8 cellular contexts compared by ENCODE assay signal in genomic region chr12:56223571-56224101, GRCh38. TPM values are rescaled to one million over a fixed set of nuclear protein-coding genes. Genes with fewer than 3 reads are reported as not detected.
DNase-seq lines count a peak whose midpoint lies in the region; ATAC-seq lines count a peak whose summit lies in the region.

No MANE protein-coding gene starts in this region.

- ATAC-seq in GM18909 (IDR thresholded peaks at IDR 0.05; ENCODE audit: poor library complexity, unreplicated experiment) (no peak), GM21786 (IDR thresholded peaks at IDR 0.05; ENCODE audit: unreplicated experiment) (no peak), HG02852 (IDR thresholded peaks at IDR 0.05; ENCODE audit: unreplicated experiment) (no peak)

- no peaks in the 10 kb centered on the region for H3K9me3 Mint-ChIP-seq in activated T-helper 1 cell treated with anti-CD3 and anti-CD28 coated beads, Interleukin-12 subunit alpha, Interleukin-12 subunit beta, Interleukin-2, Interleukin-4 antibody, amounts not matched to agents 30 ng/mL and 10 ng/mL and 1 ng/mL, durations not matched to agents 14 hours and 24 hours and 36 hours
- H3K9me3 Mint-ChIP-seq in immature natural killer cell, result no peaks in the 10 kb centered on the region

- peaks cover 8 to 51% (median 44%) of the 10 kb centered on the region in 5 donors for H3K4me1 ChIP-seq in subcutaneous abdominal adipose tissue (ENCODE audit: control insufficient read depth in 5 of 5, insufficient read depth in 5 of 5, low read length in 5 of 5)

- DNase-seq in NCI-H510A (lab: John Stamatoyannopoulos, UW), result peak; percentile 54
- no peak for DNase-seq in NCI-H510A treated with DMSO at 0.1 percent for 48 hours (lab: John Stamatoyannopoulos, UW)
- DNase-seq in activated T-helper 1 cell treated with anti-CD3 and anti-CD28 coated beads, Interleukin-12 subunit alpha, Interleukin-12 subunit beta, Interleukin-2, Interleukin-4 antibody, amounts not matched to agents 30 ng/mL and 10 ng/mL and 1 ng/mL, durations not matched to agents 14 hours and 24 hours and 36 hours (ENCODE audit: low spot score), result no peak
- no peak for DNase-seq in immature natural killer cell

- H3K9ac ChIP-seq in subcutaneous abdominal adipose tissue (ENCODE audit: low read length in 5 of 5), result peak overlapping the region; percentile 46 to 69 (median 51)

- intact Hi-C loops in activated T-helper 1 cell treated with anti-CD3 and anti-CD28 coated beads, Interleukin-12 subunit alpha, Interleukin-12 subunit beta, Interleukin-2, Interleukin-4 antibody, amounts not matched to agents 30 ng/mL and 10 ng/mL and 1 ng/mL, durations not matched to agents 14 hours and 24 hours and 36 hours (cut with micrococcal nuclease), result loop anchor here (1.0 to 5.0 kb wide), 12 partner anchors 17 to 485 kb away; partner anchors contain the start of genes ANKRD52, COQ10A, DGKA and ORMDL2

- no peaks in the 10 kb centered on the region for H3K27me3 Mint-ChIP-seq in activated T-helper 1 cell treated with anti-CD3 and anti-CD28 coated beads, Interleukin-12 subunit alpha, Interleukin-12 subunit beta, Interleukin-2, Interleukin-4 antibody, amounts not matched to agents 30 ng/mL and 10 ng/mL and 1 ng/mL, durations not matched to agents 14 hours and 24 hours and 36 hours (ENCODE audit: insufficient read depth)
- H3K27me3 Mint-ChIP-seq in immature natural killer cell (ENCODE audit: low read depth in 3 of 3), result peaks cover 0 to 11% (median 6%) of the 10 kb centered on the region in 3 donors

- peaks cover 0 to 9% (median 3%) of the 10 kb centered on the region in 5 donors for H3K36me3 ChIP-seq in subcutaneous abdominal adipose tissue (ENCODE audit: control insufficient read depth in 5 of 5, insufficient read depth in 5 of 5, low read length in 5 of 5)

- H3K9me3 ChIP-seq in subcutaneous abdominal adipose tissue (ENCODE audit: control insufficient read depth in 5 of 5, low read length in 5 of 5), result no peaks in the 10 kb centered on the region

- H3K4me3 ChIP-seq in subcutaneous abdominal adipose tissue (ENCODE audit: low read depth in 1 of 5, low read length in 5 of 5), result peak overlapping the region; percentile 55 to 78 (median 70)

- H3K27ac ChIP-seq in subcutaneous abdominal adipose tissue (ENCODE audit: low read depth, low read length), result peak overlapping the region; percentile 99

- peak overlapping the region; percentile 99 for H3K4me3 Mint-ChIP-seq in activated T-helper 1 cell treated with anti-CD3 and anti-CD28 coated beads, Interleukin-12 subunit alpha, Interleukin-12 subunit beta, Interleukin-2, Interleukin-4 antibody, amounts not matched to agents 30 ng/mL and 10 ng/mL and 1 ng/mL, durations not matched to agents 14 hours and 24 hours and 36 hours
- H3K4me3 Mint-ChIP-seq in immature natural killer cell, result peak overlapping the region; percentile 86 to 99 (median 94)

- no peaks in the 10 kb centered on the region for H3K27me3 ChIP-seq in subcutaneous abdominal adipose tissue (ENCODE audit: control insufficient read depth in 5 of 5, insufficient read depth in 4 of 5, low read length in 5 of 5)

- peaks cover 16% of the 10 kb centered on the region for H3K36me3 Mint-ChIP-seq in activated T-helper 1 cell treated with anti-CD3 and anti-CD28 coated beads, Interleukin-12 subunit alpha, Interleukin-12 subunit beta, Interleukin-2, Interleukin-4 antibody, amounts not matched to agents 30 ng/mL and 10 ng/mL and 1 ng/mL, durations not matched to agents 14 hours and 24 hours and 36 hours (ENCODE audit: low read depth)
- H3K36me3 Mint-ChIP-seq in immature natural killer cell, result peaks cover 0 to 3% (median 0%) of the 10 kb centered on the region in 3 donors

- H3K27ac Mint-ChIP-seq in activated T-helper 1 cell treated with anti-CD3 and anti-CD28 coated beads, Interleukin-12 subunit alpha, Interleukin-12 subunit beta, Interleukin-2, Interleukin-4 antibody, amounts not matched to agents 30 ng/mL and 10 ng/mL and 1 ng/mL, durations not matched to agents 14 hours and 24 hours and 36 hours, result peak overlapping the region; percentile 81
- H3K27ac Mint-ChIP-seq in immature natural killer cell, result peak overlapping the region; percentile 93 to 100 (median 100)

- peaks cover 51% of the 10 kb centered on the region for H3K4me1 Mint-ChIP-seq in activated T-helper 1 cell treated with anti-CD3 and anti-CD28 coated beads, Interleukin-12 subunit alpha, Interleukin-12 subunit beta, Interleukin-2, Interleukin-4 antibody, amounts not matched to agents 30 ng/mL and 10 ng/mL and 1 ng/mL, durations not matched to agents 14 hours and 24 hours and 36 hours (ENCODE audit: low read depth)
- peaks cover 51% of the 10 kb centered on the region in 2 donors for H3K4me1 Mint-ChIP-seq in immature natural killer cell

RNA-seq across cellular contexts. Expression of gene NABP2, which starts 0.5 kb away (rescaled TPM):
- 97.5 and 102 TPM in 2 replicates for total RNA-seq in activated T-helper 1 cell treated with anti-CD3 and anti-CD28 coated beads, Interleukin-12 subunit alpha, Interleukin-12 subunit beta, Interleukin-2, Interleukin-4 antibody, amounts not matched to agents 30 ng/mL and 10 ng/mL and 1 ng/mL, durations not matched to agents 14 hours and 24 hours and 36 hours
- polyA plus RNA-seq in immature natural killer cell, result 1 to 10 TPM; 3.2 to 8.8 (median 6.8) TPM

RNA-seq across cellular contexts. Expression of gene RNF41, which starts 1.9 kb away (rescaled TPM):
- total RNA-seq in activated T-helper 1 cell treated with anti-CD3 and anti-CD28 coated beads, Interleukin-12 subunit alpha, Interleukin-12 subunit beta, Interleukin-2, Interleukin-4 antibody, amounts not matched to agents 30 ng/mL and 10 ng/mL and 1 ng/mL, durations not matched to agents 14 hours and 24 hours and 36 hours, result 46.9 and 47.2 TPM in 2 replicates
- polyA plus RNA-seq in immature natural killer cell, result 10 to 100 TPM; 49.0 to 55.1 (median 49.3) TPM

RNA-seq across cellular contexts. Expression of gene SLC39A5, which starts 6.2 kb away (rescaled TPM):
- 0.54 and 1.4 TPM in 2 replicates for total RNA-seq in activated T-helper 1 cell treated with anti-CD3 and anti-CD28 coated beads, Interleukin-12 subunit alpha, Interleukin-12 subunit beta, Interleukin-2, Interleukin-4 antibody, amounts not matched to agents 30 ng/mL and 10 ng/mL and 1 ng/mL, durations not matched to agents 14 hours and 24 hours and 36 hours
- not detected for polyA plus RNA-seq in immature natural killer cell

RNA-seq across cellular contexts. Expression of gene SMARCC2, which starts 34.4 kb away (rescaled TPM):
- 124 and 132 TPM in 2 replicates for total RNA-seq in activated T-helper 1 cell treated with anti-CD3 and anti-CD28 coated beads, Interleukin-12 subunit alpha, Interleukin-12 subunit beta, Interleukin-2, Interleukin-4 antibody, amounts not matched to agents 30 ng/mL and 10 ng/mL and 1 ng/mL, durations not matched to agents 14 hours and 24 hours and 36 hours
- 100 to 1,000 TPM in 1 of 3 donors, 10 to 100 TPM in 2; 25.7 to 118 (median 43.7) TPM for polyA plus RNA-seq in immature natural killer cell

RNA-seq across cellular contexts. Expression of gene ANKRD52, which starts 34.5 kb away (rescaled TPM):
- 71.0 and 83.9 TPM in 2 replicates for total RNA-seq in activated T-helper 1 cell treated with anti-CD3 and anti-CD28 coated beads, Interleukin-12 subunit alpha, Interleukin-12 subunit beta, Interleukin-2, Interleukin-4 antibody, amounts not matched to agents 30 ng/mL and 10 ng/mL and 1 ng/mL, durations not matched to agents 14 hours and 24 hours and 36 hours
- 10 to 100 TPM in 1 of 3 donors, 1 to 10 TPM in 2; 3.2 to 23.3 (median 3.7) TPM for polyA plus RNA-seq in immature natural killer cell
